11 cellular contexts compared by ENCODE assay signal in the genomic region with DNA sequence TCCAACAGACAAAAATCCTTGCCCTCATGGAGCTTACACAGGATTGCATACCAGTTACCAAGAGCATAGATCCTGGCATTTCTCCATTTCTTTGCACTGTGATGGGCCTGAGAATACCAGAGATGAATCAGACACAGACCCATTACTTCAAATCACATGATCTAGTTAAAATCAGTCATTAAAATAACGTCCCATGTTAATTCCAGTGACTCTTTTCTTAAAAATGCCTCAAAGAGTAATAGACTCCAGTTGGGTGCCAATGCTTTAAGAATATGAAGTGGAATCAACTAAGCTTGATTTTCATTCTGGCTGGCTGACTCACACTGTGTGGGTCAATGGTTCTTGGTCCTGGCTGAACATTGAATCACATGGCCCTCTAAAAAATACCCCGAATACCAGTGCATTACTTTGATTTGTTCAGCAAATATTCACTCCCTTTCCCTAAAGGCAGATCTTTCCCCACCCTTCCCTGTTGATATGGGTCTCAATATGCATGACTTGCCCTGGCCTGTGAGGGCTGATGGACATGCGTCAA. TPM values are rescaled to one million over a fixed set of nuclear protein-coding genes. Genes with fewer than 3 reads are reported as not detected.
DNase-seq lines count a peak whose midpoint lies in the region; ATAC-seq and TF ChIP-seq lines count a peak whose summit lies in the region.
"Had no signal": no experiment of that assay in that cellular context is flagged by ENCODE, and none has a peak within 500 bp of the region (broad histone marks: within the 10 kb centered on the region; RNA-seq: fewer than 3 reads in every experiment).

No MANE protein-coding gene starts in this region.

- peaks cover 86% of the 10 kb centered on the region for H3K4me1 Mint-ChIP-seq in activated CD8-positive, alpha-beta T cell treated with anti-CD3 and anti-CD28 coated beads, Interleukin-2, amount 10 ng/mL, durations not matched to agents 7 days and 5 days (ENCODE audit: low read depth)

- DNase-seq in heart right ventricle, result no peak
- no peak for DNase-seq in Right ventricle myocardium superior
- DNase-seq in activated CD8-positive, alpha-beta T cell treated with anti-CD3 and anti-CD28 coated beads, Interleukin-2, amount 10 ng/mL, durations not matched to agents 7 days and 5 days, result no peak
- peak; percentile 86 for DNase-seq in foreskin melanocyte
- no peak for DNase-seq in vagina (ENCODE audit: extremely low spot score in 2 of 2)
- no peak for DNase-seq in NOMO-1 treated with DMSO at 0.1 percent for 48 hours (lab: John Stamatoyannopoulos, UW; ENCODE audit: unreplicated experiment)
- no peak for DNase-seq in SHP77 treated with DMSO at 0.1 percent for 48 hours (lab: John Stamatoyannopoulos, UW)
- DNase-seq in medulla oblongata (ENCODE audit: extremely low spot score), result no peak
- DNase-seq: activated naive CD4-positive, alpha-beta T cell treated with anti-CD3 and anti-CD28 coated beads for 36 hours; COR-L47 had no signal

- H3K4me3 ChIP-seq in heart right ventricle (no peak overlapping the region), vagina (no peak overlapping the region)
- H3K4me3 ChIP-seq: PC-9 had no signal

- peaks cover 0 to 27% (median 0%) of the 10 kb centered on the region in 9 donors for H3K36me3 ChIP-seq in heart right ventricle
- H3K36me3 ChIP-seq in vagina, result no peaks in the 10 kb centered on the region

- peaks cover 9% of the 10 kb centered on the region for H3K9me3 Mint-ChIP-seq in activated CD8-positive, alpha-beta T cell treated with anti-CD3 and anti-CD28 coated beads, Interleukin-2, amount 10 ng/mL, durations not matched to agents 7 days and 5 days (ENCODE audit: insufficient read depth)

- CTCF ChIA-PET in activated CD8-positive, alpha-beta T cell treated with anti-CD3 and anti-CD28 coated beads, Interleukin-2, amount 10 ng/mL, durations not matched to agents 7 days and 5 days (lab: Charles Lee), result interaction anchor here (0.8 to 19.2 kb wide), 3 partner anchors 13 to 32 kb away, joined by 3 to 376 read pairs (median 4); no protein-coding TSS in a partner anchor

- ATAC-seq in heart right ventricle (no peak), Right ventricle myocardium superior (ENCODE audit: poor library complexity) (no peak)
- no peak for ATAC-seq in activated CD8-positive, alpha-beta T cell treated with anti-CD3 and anti-CD28 coated beads, Interleukin-2, amount 10 ng/mL, durations not matched to agents 7 days and 5 days

- H3K27ac ChIP-seq in heart right ventricle, result peak overlapping the region in 6 of 10 donors; percentile 2 to 53 (median 24)
- peak overlapping the region; percentile 50 for H3K27ac ChIP-seq in vagina
- H3K27ac ChIP-seq: PC-9 had no signal

- no peaks in the 10 kb centered on the region for H3K27me3 Mint-ChIP-seq in activated CD8-positive, alpha-beta T cell treated with anti-CD3 and anti-CD28 coated beads, Interleukin-2, amount 10 ng/mL, durations not matched to agents 7 days and 5 days (ENCODE audit: low read depth)

- peaks cover 20% of the 10 kb centered on the region for H3K36me3 Mint-ChIP-seq in activated CD8-positive, alpha-beta T cell treated with anti-CD3 and anti-CD28 coated beads, Interleukin-2, amount 10 ng/mL, durations not matched to agents 7 days and 5 days (ENCODE audit: low read depth)

- H3K4me1 ChIP-seq in heart right ventricle (peaks cover 17 to 85% (median 58%) of the 10 kb centered on the region in 9 donors), vagina (peaks cover 26% of the 10 kb centered on the region)

- 67 to 73% methylated on average over 3 of the region's 3 CpGs for WGBS in heart right ventricle, 2 donors

- TF ChIP-seq POLR2A in vagina (IDR thresholded peaks at IDR 0.05), result no peak

- TF ChIP-seq CTCF in heart right ventricle (IDR thresholded peaks at IDR 0.05) (no peak), vagina (IDR thresholded peaks at IDR 0.05) (no peak)

- H3K4me3 Mint-ChIP-seq in activated CD8-positive, alpha-beta T cell treated with anti-CD3 and anti-CD28 coated beads, Interleukin-2, amount 10 ng/mL, durations not matched to agents 7 days and 5 days, result no peak overlapping the region
- H3K4me3 Mint-ChIP-seq: activated naive CD4-positive, alpha-beta T cell treated with anti-CD3 and anti-CD28 coated beads for 36 hours had no signal

- peak overlapping the region; percentile 5 for H3K27ac Mint-ChIP-seq in activated CD8-positive, alpha-beta T cell treated with anti-CD3 and anti-CD28 coated beads, Interleukin-2, amount 10 ng/mL, durations not matched to agents 7 days and 5 days
- H3K27ac Mint-ChIP-seq: activated naive CD4-positive, alpha-beta T cell treated with anti-CD3 and anti-CD28 coated beads for 36 hours had no signal

- H3K27me3 ChIP-seq in heart right ventricle, result no peaks in the 10 kb centered on the region
- H3K27me3 ChIP-seq in vagina, result no peaks in the 10 kb centered on the region

- intact Hi-C loops in heart right ventricle (cut with DNase I), result no loop called here
- intact Hi-C loops in Right ventricle myocardium superior (cut with DNase I), result no loop called here
- intact Hi-C loops in vagina (cut with DNase I), result no loop called here

- H3K9me3 ChIP-seq in heart right ventricle (no peaks in the 10 kb centered on the region), vagina (no peaks in the 10 kb centered on the region)

- POLR2A ChIA-PET in activated CD8-positive, alpha-beta T cell treated with anti-CD3 and anti-CD28 coated beads, Interleukin-2, amount 10 ng/mL, durations not matched to agents 7 days and 5 days (lab: Charles Lee), result interaction anchor here (3.5 to 11.2 kb wide), 2 partner anchors 9 to 11 kb away, joined by 24 to 303 read pairs; partner anchors contain the start of gene ASB2

RNA-seq across cellular contexts. Expression of gene ASB2, which starts 11.0 kb away (rescaled TPM):
- total RNA-seq in heart right ventricle (100 to 1,000 TPM in 9 of 10 donors, 10 to 100 TPM in 1; 85.7 to 253 (median 168) TPM), Right ventricle myocardium superior (297 TPM), vagina (24.1 TPM)
- 100 to 1,000 TPM in 1 of 2 donors, 10 to 100 TPM in 1; 19.6 to 374 TPM for polyA plus RNA-seq in heart right ventricle
- 10 to 100 TPM; 15.8 to 17.0 TPM for total RNA-seq in activated CD8-positive, alpha-beta T cell treated with anti-CD3 and anti-CD28 coated beads, Interleukin-2, amount 10 ng/mL, durations not matched to agents 7 days and 5 days
- total RNA-seq: PC-9 had no signal

RNA-seq across cellular contexts. Expression of gene CCDC197, which starts 31.7 kb away (rescaled TPM):
- total RNA-seq in heart right ventricle (1 to 10 TPM in 3 of 10 donors, under 1 TPM in 6, not detected in 1; 0.40 to 1.6 (median 0.75) TPM), Right ventricle myocardium superior (1.3 TPM), vagina (not detected)
- 1 to 10 TPM in 1 of 2 donors, not detected in 1; 1.3 TPM for polyA plus RNA-seq in heart right ventricle
- total RNA-seq in activated CD8-positive, alpha-beta T cell treated with anti-CD3 and anti-CD28 coated beads, Interleukin-2, amount 10 ng/mL, durations not matched to agents 7 days and 5 days, result not detected
- total RNA-seq: activated naive CD4-positive, alpha-beta T cell treated with anti-CD3 and anti-CD28 coated beads for 36 hours; PC-9 had no signal

RNA-seq across cellular contexts. Expression of gene FAM181A, which starts 38.2 kb away (rescaled TPM):
- total RNA-seq in heart right ventricle (not detected), Right ventricle myocardium superior (not detected), vagina (not detected)
- polyA plus RNA-seq in heart right ventricle, result not detected
- total RNA-seq in activated CD8-positive, alpha-beta T cell treated with anti-CD3 and anti-CD28 coated beads, Interleukin-2, amount 10 ng/mL, durations not matched to agents 7 days and 5 days, result not detected
- total RNA-seq: activated naive CD4-positive, alpha-beta T cell treated with anti-CD3 and anti-CD28 coated beads for 36 hours; PC-9 had no signal
